16 cellular contexts compared by ENCODE assay signal in genomic region chr3:14210843-14211594, GRCh38. TPM values are rescaled to one million over a fixed set of nuclear protein-coding genes. Genes with fewer than 3 reads are reported as not detected.
DNase-seq lines count a peak whose midpoint lies in the region; ATAC-seq and TF ChIP-seq lines count a peak whose summit lies in the region.
"Had no signal": no experiment of that assay in that cellular context is flagged by ENCODE, and none has a peak within 500 bp of the region (broad histone marks: within the 10 kb centered on the region; RNA-seq: fewer than 3 reads in every experiment).

No MANE protein-coding gene starts in this region.

- no peaks in the 10 kb centered on the region for H3K27me3 ChIP-seq in vagina

- H3K27ac ChIP-seq in vagina: no peak overlapping the region

- in situ Hi-C loops in astrocyte of the cerebellum (cut with HindIII; ENCODE audit: low sequenced_read_pairs): loop anchor here (5.0 kb wide), 2 partner anchors 41 to 44 kb away; no protein-coding TSS in a partner anchor

- H3K36me3 ChIP-seq in vagina: no peaks in the 10 kb centered on the region

- no peak for ATAC-seq in GM18873 (IDR thresholded peaks at IDR 0.05; ENCODE audit: low FRiP score, unreplicated experiment)
- ATAC-seq: naive thymus-derived CD4-positive, alpha-beta T cell had no signal

- no peaks in the 10 kb centered on the region for H3K4me1 ChIP-seq in vagina

- intact Hi-C loops in vagina (cut with DNase I): no loop called here

- H3K9me3 ChIP-seq in vagina: no peaks in the 10 kb centered on the region

- peak; percentile 85 for DNase-seq in A172 (ENCODE audit: low spot score)
- peak; percentile 90 for DNase-seq in HFF-Myc (ENCODE audit: extremely low read depth, low read depth)
- peak; percentile 67 for DNase-seq in astrocyte of the cerebellum (ENCODE audit: low read depth)
- peak; percentile 69 for DNase-seq in left kidney (ENCODE audit: low read depth, low spot score)
- DNase-seq in vagina (ENCODE audit: extremely low spot score in 2 of 2): no peak
- DNase-seq in NCI-H526 treated with DMSO at 0.1 percent for 48 hours (lab: John Stamatoyannopoulos, UW): no peak
- DNase-seq in stimulated activated naive CD4-positive, alpha-beta T cell treated with Interleukin-2 at 50 U/mL for 16 hours (lab: John Stamatoyannopoulos, UW): no peak
- DNase-seq: activated CD4-positive, alpha-beta T cell treated with anti-CD3 and anti-CD28 coated beads, Interleukin-2, amount 50 U/mL, for 48 hours; activated effector memory CD4-positive, alpha-beta T cell treated with Interleukin-2 at 50 U/mL for 16 hours; central memory CD4-positive, alpha-beta T cell; erythroblast; H9; naive thymus-derived CD4-positive, alpha-beta T cell; NCI-H187; T-helper 2 cell had no signal

- TF ChIP-seq CTCF in HFF-Myc (IDR thresholded peaks at IDR 0.05; ENCODE audit: low read depth, low read length, missing control alignments): no peak
- no peak for TF ChIP-seq CTCF in astrocyte of the cerebellum (IDR thresholded peaks at IDR 0.05; ENCODE audit: low read depth, low read length, missing control alignments)
- no peak for TF ChIP-seq CTCF in vagina (IDR thresholded peaks at IDR 0.05)

- H3K4me3 ChIP-seq in HFF-Myc (replicated peaks; ENCODE audit: low read depth, low read length) (no peak overlapping the region), astrocyte of the cerebellum (ENCODE audit: low read depth, low read length) (no peak overlapping the region), vagina (no peak overlapping the region)

- no peak for TF ChIP-seq POLR2A in vagina (IDR thresholded peaks at IDR 0.05)

RNA-seq across cellular contexts. Expression of gene LSM3, which starts 32.4 kb away (rescaled TPM):
- 45.3 and 49.4 TPM in 2 replicates for total RNA-seq in A172 (2014; rRNA removed; shearing (Covaris generic))
- 6.4 TPM for total RNA-seq in vagina

RNA-seq across cellular contexts. Expression of gene XPC, which starts 32.6 kb away (rescaled TPM):
- total RNA-seq in A172 (2014; rRNA removed; shearing (Covaris generic)): 28.4 and 32.2 TPM in 2 replicates
- 33.6 TPM for total RNA-seq in vagina

Comparison
In these comparisons a context has a peak if more than half of its experiments do, and no peak if none do; other contexts are left out.
1. DNase-seq: peak in A172 (single experiment), HFF-Myc (single experiment), astrocyte of the cerebellum (single experiment) and left kidney (single experiment); none in vagina (0 of 2), NCI-H526 treated with DMSO at 0.1 percent for 48 hours (single experiment) and stimulated activated naive CD4-positive, alpha-beta T cell treated with Interleukin-2 at 50 U/mL for 16 hours (single experiment).